1 cellular context compared by ENCODE assay signal in the genomic region with DNA sequence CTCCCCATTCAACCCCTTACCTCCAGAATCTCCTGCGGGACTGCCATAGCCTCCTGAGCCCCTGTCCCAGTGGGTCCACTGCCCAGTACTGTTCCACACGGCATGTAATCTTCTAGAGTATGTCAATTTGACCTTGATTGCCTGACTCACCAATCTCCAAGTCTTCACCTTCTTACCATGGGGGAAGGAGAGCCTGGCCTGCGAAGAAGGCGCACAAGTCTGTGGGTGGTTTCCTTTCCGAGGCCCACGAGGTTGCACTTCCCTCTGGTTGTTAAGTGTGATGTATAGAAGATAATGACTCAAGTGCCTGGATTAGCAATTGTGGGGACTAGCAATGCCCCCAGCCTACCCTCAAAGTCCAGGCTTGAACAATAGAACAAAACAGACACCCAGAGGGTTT.
TF ChIP-seq lines count a peak whose summit lies in the region.

No MANE protein-coding gene starts in this region.

TF ChIP-seq in SK-N-SH, 30 proteins besides CTCF, POLR2A, EP300 and RAD21 (continued from another document):
- TF ChIP-seq PBX3 (IDR thresholded peaks at IDR 0.05) (no peak), GATA2 (CRISPR knock-in tag; IDR thresholded peaks at IDR 0.05) (no peak), ELF1 (IDR thresholded peaks at IDR 0.05) (no peak), FOXM1 (IDR thresholded peaks at IDR 0.05; ENCODE audit: low read depth) (no peak), TCF12 (IDR thresholded peaks at IDR 0.05) (no peak), YY1 (IDR thresholded peaks at IDR 0.05; ENCODE audit: low read depth) (no peak), USF2 (IDR thresholded peaks at IDR 0.05; ENCODE audit: borderline replicate concordance, low read depth, low read length) (no peak), MEF2A (IDR thresholded peaks at IDR 0.05; ENCODE audit: borderline replicate concordance, low read depth) (no peak), RFX5 (IDR thresholded peaks at IDR 0.05; ENCODE audit: low read length) (no peak), RXRA (IDR thresholded peaks at IDR 0.05; ENCODE audit: borderline replicate concordance, low read depth) (no peak)
